27 cellular contexts compared by ENCODE assay signal in genomic region chr5:80207832-80208231, GRCh38. TPM values are rescaled to one million over a fixed set of nuclear protein-coding genes. Genes with fewer than 3 reads are reported as not detected.
DNase-seq lines count a peak whose midpoint lies in the region; ATAC-seq, FAIRE-seq and TF ChIP-seq lines count a peak whose summit lies in the region.
"Had no signal": no experiment of that assay in that cellular context is flagged by ENCODE, and none has a peak within 500 bp of the region (broad histone marks: within the 10 kb centered on the region; RNA-seq: fewer than 3 reads in every experiment).

No MANE protein-coding gene starts in this region.

- H3K27ac Mint-ChIP-seq in activated naive CD8-positive, alpha-beta T cell treated with anti-CD3 and anti-CD28 coated beads, Interleukin-2, amount 50 U/mL, for 24 hours: peak overlapping the region; percentile 73
- H3K27ac Mint-ChIP-seq: natural killer cell had no signal

- no peaks in the 10 kb centered on the region for H3K27me3 ChIP-seq in cardiac muscle cell
- H3K27me3 ChIP-seq: BE2C, stomach, transverse colon had no signal

- intact Hi-C loops in left ventricle myocardium superior (cut with micrococcal nuclease): no loop called here

- H3K27me3 Mint-ChIP-seq in activated naive CD8-positive, alpha-beta T cell treated with anti-CD3 and anti-CD28 coated beads, Interleukin-2, amount 50 U/mL, for 24 hours: no peaks in the 10 kb centered on the region

- FAIRE-seq in frontal cortex (lab: Jason Lieb, UNC): no peak
- FAIRE-seq: GM19239, islet of Langerhans had no signal

- H3K4me1 Mint-ChIP-seq in activated naive CD8-positive, alpha-beta T cell treated with anti-CD3 and anti-CD28 coated beads, Interleukin-2, amount 50 U/mL, for 24 hours: peaks cover 87% of the 10 kb centered on the region

- H3K36me3 ChIP-seq in cardiac muscle cell: no peaks in the 10 kb centered on the region
- H3K36me3 ChIP-seq: BE2C, transverse colon had no signal

- H3K4me3 ChIP-seq in cardiac muscle cell: no peak overlapping the region
- H3K4me3 ChIP-seq: PC-9, skin epidermis, stomach, transverse colon had no signal

- peak overlapping the region; percentile 97 for H3K27ac ChIP-seq in cardiac muscle cell
- H3K27ac ChIP-seq: KMS-11, PC-9, skin epidermis, stomach, transverse colon had no signal

- no peaks in the 10 kb centered on the region for H3K9me3 ChIP-seq in cardiac muscle cell (ENCODE audit: low read depth)
- H3K9me3 ChIP-seq: BE2C, stomach, transverse colon had no signal

- DNase-seq in cardiac muscle cell (ENCODE audit: low read depth in 1 of 2, low spot score in 1 of 2): no peak
- no peak for DNase-seq in left ventricle myocardium superior
- no peak for DNase-seq in activated naive CD8-positive, alpha-beta T cell treated with anti-CD3 and anti-CD28 coated beads, Interleukin-2, amount 50 U/mL, for 24 hours
- peak; percentile 38 for DNase-seq in mucosa of gallbladder (ENCODE audit: low spot score)
- DNase-seq in frontal cortex (ENCODE audit: low spot score in 2 of 2): no peak
- no peak for DNase-seq in stimulated activated CD4-positive, alpha-beta T cell treated with anti-CD3 and anti-CD28 coated beads, Interleukin-4, amount 100 ng/mL, for 24 hours
- no peak for DNase-seq in central memory CD4-positive, alpha-beta T cell
- no peak for DNase-seq in AG08395 (ENCODE audit: low spot score)
- DNase-seq: activated CD4-positive, alpha-beta T cell treated with anti-CD3 and anti-CD28 coated beads for 48 hours; BE2C; COR-L47; DMS53; effector CD4-positive, alpha-beta T cell; natural killer cell; NCI-H146; NCI-H510A treated with DMSO at 0.1 percent for 48 hours; PC-9; Right ventricle myocardium superior; stimulated activated CD8-positive, alpha-beta memory T cell treated with anti-CD3 and anti-CD28 coated beads, Interleukin-4, amount 100 ng/mL, for 48 hours; stomach; transverse colon had no signal

- no peak overlapping the region for H3K4me3 Mint-ChIP-seq in activated naive CD8-positive, alpha-beta T cell treated with anti-CD3 and anti-CD28 coated beads, Interleukin-2, amount 50 U/mL, for 24 hours
- H3K4me3 Mint-ChIP-seq: mesothelial cell of epicardium, natural killer cell had no signal

- H3K9me3 Mint-ChIP-seq in activated naive CD8-positive, alpha-beta T cell treated with anti-CD3 and anti-CD28 coated beads, Interleukin-2, amount 50 U/mL, for 24 hours: no peaks in the 10 kb centered on the region
- H3K9me3 Mint-ChIP-seq: mesothelial cell of epicardium, natural killer cell had no signal

- TF ChIP-seq CTCF in cardiac muscle cell (IDR thresholded peaks at IDR 0.05; ENCODE audit: low read depth, low read length): no peak

- H3K36me3 Mint-ChIP-seq in activated naive CD8-positive, alpha-beta T cell treated with anti-CD3 and anti-CD28 coated beads, Interleukin-2, amount 50 U/mL, for 24 hours (ENCODE audit: low read depth): peaks cover under 1% of the 10 kb centered on the region
- H3K36me3 Mint-ChIP-seq: natural killer cell had no signal

- H3K4me1 ChIP-seq in cardiac muscle cell (ENCODE audit: low read depth): peaks cover 65% of the 10 kb centered on the region

- no peak for ATAC-seq in left ventricle myocardium superior
- ATAC-seq in activated naive CD8-positive, alpha-beta T cell treated with anti-CD3 and anti-CD28 coated beads, Interleukin-2, amount 50 U/mL, for 24 hours: no peak
- ATAC-seq: HCT116, natural killer cell had no signal

RNA-seq across cellular contexts. Expression of gene SERINC5, which starts 48.0 kb away (rescaled TPM):
- total RNA-seq in cardiac muscle cell (21.2 and 33.6 TPM in 2 replicates), left ventricle myocardium superior (13.7 TPM), mucosa of gallbladder (87.2 TPM), frontal cortex (44.8 TPM)
- 10.8 and 17.9 TPM in 2 replicates for polyA plus RNA-seq in cardiac muscle cell
